In the genomic region with DNA sequence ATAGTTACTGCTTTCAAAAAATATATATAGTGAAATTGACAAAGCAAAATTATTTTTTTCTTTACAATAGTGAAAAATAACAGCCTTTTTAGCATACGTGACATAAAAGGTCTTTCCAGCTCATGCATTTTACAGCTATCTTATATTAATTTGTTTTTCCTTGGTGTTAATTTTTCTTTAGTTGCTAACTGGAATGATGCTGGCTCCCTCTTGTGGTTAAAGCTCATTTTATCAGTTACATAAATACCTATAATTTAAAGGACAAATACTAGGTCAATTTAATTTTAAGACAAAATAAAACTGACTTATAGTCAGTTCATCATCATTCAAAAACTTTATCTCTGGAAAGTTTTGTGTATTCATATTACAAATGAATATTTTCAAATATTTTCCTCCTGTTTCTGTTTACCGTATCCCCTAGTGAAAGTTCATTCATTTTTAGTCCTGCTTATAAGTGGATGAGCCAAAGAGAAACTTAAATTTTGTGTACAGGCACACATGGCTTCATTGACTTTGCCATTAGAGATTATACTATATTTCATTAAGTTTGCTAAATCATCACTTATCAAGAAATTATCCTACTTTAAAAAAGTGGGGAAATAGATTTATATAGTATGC, we compare ENCODE assay signal across 10 cellular contexts. TPM values are rescaled to one million over a fixed set of nuclear protein-coding genes. Genes with fewer than 3 reads are reported as not detected.
DNase-seq lines count a peak whose midpoint lies in the region; ATAC-seq and TF ChIP-seq lines count a peak whose summit lies in the region.
"Had no signal": no experiment of that assay in that cellular context is flagged by ENCODE, and none has a peak within 500 bp of the region (broad histone marks: within the 10 kb centered on the region; RNA-seq: fewer than 3 reads in every experiment).

No MANE protein-coding gene starts in this region.

- H3K27ac ChIP-seq in left lung = no peak overlapping the region
- H3K27ac ChIP-seq: SJSA1 had no signal

- H3K4me1 ChIP-seq in Loucy (ENCODE audit: insufficient read depth, low read length, poor library complexity, severe bottlenecking) (no peaks in the 10 kb centered on the region), left lung (no peaks in the 10 kb centered on the region)
- H3K4me1 ChIP-seq: SJSA1 had no signal

- H3K36me3 ChIP-seq in Loucy (ENCODE audit: insufficient read depth, low read length) (peaks cover 13% of the 10 kb centered on the region; the same call in 1 of the 2 replicates), left lung (peaks cover 0 to 10% of the 10 kb centered on the region in 2 donors)
- H3K36me3 ChIP-seq: SJSA1 had no signal

- peak; percentile 47 for DNase-seq in G401 (ENCODE audit: low spot score)
- peak; percentile 35 for DNase-seq in astrocyte of the cerebellum (ENCODE audit: low read depth)
- no peak for DNase-seq in left lung
- no peak for DNase-seq in DMS153 (lab: John Stamatoyannopoulos, UW)
- no peak for DNase-seq in sciatic nerve (ENCODE audit: low spot score)
- no peak for DNase-seq in NK-92 treated with Interleukin-12 subunit alpha and Interleukin-12 subunit beta, amount 100 ng/mL, for 24 hours (lab: John Stamatoyannopoulos, UW)

- H3K79me2 ChIP-seq in Loucy (ENCODE audit: insufficient read depth, low read length) = no peaks in the 10 kb centered on the region

- H3K9me3 ChIP-seq in Loucy (ENCODE audit: insufficient read depth, low read depth, low read length) (no peaks in the 10 kb centered on the region), left lung (no peaks in the 10 kb centered on the region)
- H3K9me3 ChIP-seq: SJSA1 had no signal

- in situ Hi-C loops in G401 (cut with HindIII; ENCODE audit: low sequenced_read_pairs) (no loop called here), astrocyte of the cerebellum (cut with HindIII; ENCODE audit: low sequenced_read_pairs) (no loop called here)

- H2AFZ ChIP-seq in Loucy (ENCODE audit: low read length) = no peak overlapping the region

- intact Hi-C loops in left lung (cut with DNase I) = loop anchor here in 1 of 2 donors (10.0 kb wide), 1 partner anchor 182 kb away; no protein-coding TSS in a partner anchor
- intact Hi-C loops in sciatic nerve (cut with DNase I) = no loop called here

- peak; percentile 44 for ATAC-seq in left lung
- no peak for ATAC-seq in sciatic nerve
- ATAC-seq in GM21619 (IDR thresholded peaks at IDR 0.05; ENCODE audit: unreplicated experiment) = no peak
- ATAC-seq: naive thymus-derived CD8-positive, alpha-beta T cell had no signal

- H3K4me3 ChIP-seq in Loucy (ENCODE audit: low read length, poor library complexity, severe bottlenecking) = no peak overlapping the region
- H3K4me3 ChIP-seq in astrocyte of the cerebellum (ENCODE audit: low read depth, low read length) = no peak overlapping the region
- no peak overlapping the region for H3K4me3 ChIP-seq in left lung
- H3K4me3 ChIP-seq: SJSA1 had no signal

- TF ChIP-seq CTCF in Loucy (conservative IDR thresholded peaks at IDR 0.05; ENCODE audit: low read length) (peak; percentile 75), astrocyte of the cerebellum (IDR thresholded peaks at IDR 0.05; ENCODE audit: low read depth, low read length, missing control alignments) (peak; percentile 28), left lung (IDR thresholded peaks at IDR 0.05) (peak; percentile 38 to 48)

- no peak overlapping the region for H3K4me2 ChIP-seq in Loucy (ENCODE audit: low read depth, low read length, poor library complexity, severe bottlenecking)

- no peaks in the 10 kb centered on the region for H4K20me1 ChIP-seq in Loucy (ENCODE audit: insufficient read depth, low read length, poor library complexity, severe bottlenecking)

- H3K27me3 ChIP-seq in Loucy (ENCODE audit: insufficient read depth, low read length, poor library complexity, severe bottlenecking) (no peaks in the 10 kb centered on the region), left lung (no peaks in the 10 kb centered on the region)
- H3K27me3 ChIP-seq: SJSA1 had no signal

- H3K9ac ChIP-seq in Loucy (ENCODE audit: low read depth, low read length, poor library complexity, severe bottlenecking) = no peak overlapping the region

- H3F3A ChIP-seq in Loucy (ENCODE audit: low read depth) = no peaks in the 10 kb centered on the region

- no peaks in the 10 kb centered on the region for H3K9me2 ChIP-seq in Loucy (replicated peaks; ENCODE audit: low read depth, low read length)

RNA-seq across cellular contexts. Expression of gene ANAPC4, which starts 9.9 kb away (rescaled TPM):
- total RNA-seq in G401 (2014; rRNA removed; shearing (Covaris generic)) = 20.7 and 24.7 TPM in 2 replicates
- total RNA-seq in left lung (10 to 100 TPM; 23.6 to 32.7 TPM), sciatic nerve (41.7 TPM)

RNA-seq across cellular contexts. Expression of gene ZCCHC4, which starts 54.5 kb away (rescaled TPM):
- 9.7 TPM in 2 replicates for total RNA-seq in G401 (2014; rRNA removed; shearing (Covaris generic))
- total RNA-seq in left lung = 10 to 100 TPM in 1 of 2 donors, 1 to 10 TPM in 1; 8.5 to 10.1 TPM
- total RNA-seq in sciatic nerve = 13.9 TPM

Comparison
In these comparisons a context has a peak if more than half of its experiments do, and no peak if none do; other contexts are left out.
1. DNase-seq: peak in G401 (single experiment) and astrocyte of the cerebellum (single experiment); none in left lung (0 of 2), DMS153 (single experiment), sciatic nerve (single experiment) and NK-92 treated with Interleukin-12 subunit alpha and Interleukin-12 subunit beta, amount 100 ng/mL, for 24 hours (single experiment).
2. Peak in every context shown above with its lines, with median percentiles within 50 percentile points of each other: CTCF ChIP-seq.